Comparison of ENCODE assay signal across 25 cellular contexts in genomic region chr11:46837860-46838259, GRCh38. TPM values are rescaled to one million over a fixed set of nuclear protein-coding genes. Genes with fewer than 3 reads are reported as not detected.
A peak's percentile ranks its signal among the peaks of the same experiment; 100 is the strongest.
DNase-seq lines count a peak whose midpoint lies in the region; ATAC-seq, FAIRE-seq and TF ChIP-seq lines count a peak whose summit lies in the region.
"Had no signal": no experiment of that assay in that cellular context is flagged by ENCODE, and none has a peak within 500 bp of the region (broad histone marks: within the 10 kb centered on the region; RNA-seq: fewer than 3 reads in every experiment).

No MANE protein-coding gene starts in this region.

- no peaks in the 10 kb centered on the region for H3K4me1 ChIP-seq in Karpas-422 (ENCODE audit: low read length)

- H3K9me3 ChIP-seq in Karpas-422 (ENCODE audit: low read length), result no peaks in the 10 kb centered on the region
- H3K9me3 ChIP-seq: A549; BLaER1 treated with 17β-estradiol and CSF1 and Interleukin-3, amounts not matched to agents 10 nM and 100 nM had no signal

- H3K4me2 ChIP-seq in Karpas-422 (ENCODE audit: low read depth, low read length, poor library complexity, severe bottlenecking), result no peak overlapping the region
- H3K4me2 ChIP-seq: A549 had no signal

- TF ChIP-seq CTCF in VCaP (conservative IDR thresholded peaks at IDR 0.05), result no peak

- H3K9me2 ChIP-seq in Karpas-422 (replicated peaks; ENCODE audit: insufficient read depth, low read length), result no peaks in the 10 kb centered on the region

- peaks cover 12% of the 10 kb centered on the region for H3K36me3 ChIP-seq in Karpas-422 (ENCODE audit: insufficient read depth, low read length)

- H4K20me1 ChIP-seq in Karpas-422 (ENCODE audit: insufficient read depth, low read depth, low read length), result peaks cover 11% of the 10 kb centered on the region; the same call in 1 of the 2 replicates

- no peak overlapping the region for H3K4me3 ChIP-seq in Karpas-422 (ENCODE audit: low read length)
- H3K4me3 ChIP-seq: A549; BLaER1 treated with 17β-estradiol and CSF1 and Interleukin-3, amounts not matched to agents 10 nM and 100 nM; GM12878 had no signal

- no peak overlapping the region for H3K27ac Mint-ChIP-seq in stimulated activated naive CD8-positive, alpha-beta T cell treated with anti-CD3 and anti-CD28 coated beads, Interleukin-15, amount 100 ng/mL, for 72 hours
- H3K27ac Mint-ChIP-seq: B cell; CD4-positive, CD25-positive, alpha-beta regulatory T cell; CD8-positive, alpha-beta memory T cell had no signal

- H3K4me3 Mint-ChIP-seq in stimulated activated naive CD8-positive, alpha-beta T cell treated with anti-CD3 and anti-CD28 coated beads, Interleukin-15, amount 100 ng/mL, for 72 hours, result no peak overlapping the region
- H3K4me3 Mint-ChIP-seq: B cell; CD4-positive, alpha-beta memory T cell; CD8-positive, alpha-beta memory T cell had no signal

- H3K9ac ChIP-seq in Karpas-422 (ENCODE audit: low read length), result no peak overlapping the region
- H3K9ac ChIP-seq: BLaER1 treated with 17β-estradiol and CSF1 and Interleukin-3, amounts not matched to agents 10 nM and 100 nM had no signal

- no peaks in the 10 kb centered on the region for H3K27me3 ChIP-seq in Karpas-422 (ENCODE audit: low read length)
- H3K27me3 ChIP-seq: BLaER1 treated with 17β-estradiol and CSF1 and Interleukin-3, amounts not matched to agents 10 nM and 100 nM had no signal

- H3K4me1 Mint-ChIP-seq in stimulated activated naive CD8-positive, alpha-beta T cell treated with anti-CD3 and anti-CD28 coated beads, Interleukin-15, amount 100 ng/mL, for 72 hours, result peaks cover 36% of the 10 kb centered on the region

- H3K27me3 Mint-ChIP-seq in stimulated activated naive CD8-positive, alpha-beta T cell treated with anti-CD3 and anti-CD28 coated beads, Interleukin-15, amount 100 ng/mL, for 72 hours, result no peaks in the 10 kb centered on the region
- H3K27me3 Mint-ChIP-seq: B cell; CD4-positive, alpha-beta memory T cell; CD4-positive, CD25-positive, alpha-beta regulatory T cell; CD8-positive, alpha-beta memory T cell had no signal

- no peak for FAIRE-seq in GM12892 (lab: Jason Lieb, UNC)
- FAIRE-seq: A549, GM12878, GM19239 had no signal

- no peak for TF ChIP-seq POLR2A in GM12892 (IDR thresholded peaks at IDR 0.05; ENCODE audit: low read depth, low read length)

- no peaks in the 10 kb centered on the region for H3K9me3 Mint-ChIP-seq in stimulated activated naive CD8-positive, alpha-beta T cell treated with anti-CD3 and anti-CD28 coated beads, Interleukin-15, amount 100 ng/mL, for 72 hours
- H3K9me3 Mint-ChIP-seq: CD4-positive, alpha-beta memory T cell; CD4-positive, CD25-positive, alpha-beta regulatory T cell; CD8-positive, alpha-beta memory T cell had no signal

- H2AFZ ChIP-seq in Karpas-422 (ENCODE audit: low read length), result no peak overlapping the region

- DNase-seq in CD1c-positive myeloid dendritic cell (ENCODE audit: extremely low spot score) (peak; percentile 7), Karpas-422 (peak; percentile 35), UCSD-AML1 (lab: John Stamatoyannopoulos, UW; ENCODE audit: unreplicated experiment) (no peak), GM12892 (ENCODE audit: insufficient read length) (no peak)
- no peak for DNase-seq in stimulated activated naive CD8-positive, alpha-beta T cell treated with anti-CD3 and anti-CD28 coated beads, Interleukin-15, amount 100 ng/mL, for 72 hours
- DNase-seq: AML-193; CD4-positive, alpha-beta memory T cell; CD4-positive, CD25-positive, alpha-beta regulatory T cell; CD8-positive, alpha-beta memory T cell; COR-L47; DMS 273 treated with DMSO at 0.1 percent for 48 hours; DMS153; DMS53; DMS79; DND-41; EL; GDM1 had no signal

- ATAC-seq in stimulated activated naive CD8-positive, alpha-beta T cell treated with anti-CD3 and anti-CD28 coated beads, Interleukin-15, amount 100 ng/mL, for 72 hours, result no peak
- ATAC-seq: A549, GM12878 had no signal

- H3K79me2 ChIP-seq in Karpas-422 (ENCODE audit: low read length), result peaks cover 98% of the 10 kb centered on the region

- H3K27ac ChIP-seq in Karpas-422 (ENCODE audit: low read length), result no peak overlapping the region
- H3K27ac ChIP-seq in VCaP, result peak overlapping the region; percentile 34; the same call in 1 of the 2 replicates
- H3K27ac ChIP-seq: 22Rv1; A549; BLaER1 treated with 17β-estradiol and CSF1 and Interleukin-3, amounts not matched to agents 10 nM and 100 nM; C4-2B had no signal

RNA-seq across cellular contexts. Expression of gene CKAP5, which starts 8.2 kb away (rescaled TPM):
- 70.0 and 82.2 TPM in 2 replicates for total RNA-seq in Karpas-422 (2014; rRNA removed; shearing (Covaris generic); ENCODE audit: low replicate concordance)
- polyA plus RNA-seq in GM12892 (2012; ENCODE audit: missing spikeins), result 35.6 TPM

Comparison
In these comparisons a context has a peak if more than half of its experiments do, and no peak if none do; other contexts are left out.
1. DNase-seq: peak in CD1c-positive myeloid dendritic cell (single experiment) and Karpas-422 (single experiment); none in UCSD-AML1 (single experiment), GM12892 (single experiment) and stimulated activated naive CD8-positive, alpha-beta T cell treated with anti-CD3 and anti-CD28 coated beads, Interleukin-15, amount 100 ng/mL, for 72 hours (0 of 2).